ENCODE assay signal across 1 cellular context in genomic region chr14:52911904-52912303, GRCh38.
TF ChIP-seq lines count a peak whose summit lies in the region.

No MANE protein-coding gene starts in this region.

TF ChIP-seq in IMR-90, 13 proteins besides CTCF, POLR2A, EP300 and RAD21:
- TF ChIP-seq NFE2L2 (IDR thresholded peaks at IDR 0.05; ENCODE audit: low read depth, low read length) = no peak
- no peak for TF ChIP-seq CHD1 (IDR thresholded peaks at IDR 0.05; ENCODE audit: low read depth, low read length)
- TF ChIP-seq USF2 (IDR thresholded peaks at IDR 0.05; ENCODE audit: low read depth, low read length) = no peak
- no peak for TF ChIP-seq ELK1 (IDR thresholded peaks at IDR 0.05; ENCODE audit: borderline replicate concordance, low read depth, low read length)
- no peak for TF ChIP-seq RCOR1 (IDR thresholded peaks at IDR 0.05; ENCODE audit: insufficient replicate concordance, low read length)
- no peak for TF ChIP-seq MXI1 (IDR thresholded peaks at IDR 0.05; ENCODE audit: borderline replicate concordance, low read depth, low read length)
- no peak for TF ChIP-seq MAZ (IDR thresholded peaks at IDR 0.05; ENCODE audit: borderline replicate concordance, low read depth, low read length)
- TF ChIP-seq SMC3 (IDR thresholded peaks at IDR 0.05; ENCODE audit: low read depth, low read length) = no peak
- no peak for TF ChIP-seq CEBPB (IDR thresholded peaks at IDR 0.05; ENCODE audit: low read depth, low read length)
- TF ChIP-seq MAFK (IDR thresholded peaks at IDR 0.05; ENCODE audit: low read depth, low read length) = no peak
- TF ChIP-seq FOS (IDR thresholded peaks at IDR 0.05; ENCODE audit: low read depth, low read length) = no peak
- TF ChIP-seq RFX5 (IDR thresholded peaks at IDR 0.05; ENCODE audit: low read depth, low read length) = no peak
- TF ChIP-seq BHLHE40 (IDR thresholded peaks at IDR 0.05; ENCODE audit: low read depth, low read length) = no peak
